ENCODE assay signal across 3 cellular contexts in the genomic region with DNA sequence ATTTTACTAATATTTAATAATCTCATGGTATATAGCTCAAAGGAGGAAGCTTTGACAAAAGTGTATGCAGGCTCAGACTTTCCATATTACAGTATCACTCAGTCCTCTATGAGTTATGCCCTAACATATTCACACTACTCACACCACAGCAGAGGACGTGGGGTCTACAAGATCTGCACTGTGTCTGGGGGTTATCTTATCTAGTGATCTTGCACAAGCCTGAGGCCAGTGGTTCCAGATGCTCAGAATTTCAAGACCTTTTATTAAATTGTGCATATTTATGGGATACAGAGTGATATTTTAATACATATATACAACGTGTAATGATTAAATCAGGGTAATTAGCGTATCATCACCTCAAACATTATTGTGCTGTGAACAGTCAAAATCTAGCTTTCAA.
"Had no signal": no experiment of that assay in that cellular context is flagged by ENCODE, and none has a peak within 500 bp of the region (broad histone marks: within the 10 kb centered on the region; RNA-seq: fewer than 3 reads in every experiment).

No MANE protein-coding gene starts in this region.

- ATAC-seq: GM12878 had no signal

- H3K4me3 ChIP-seq: GM12878 had no signal

- DNase-seq: GDM1, GF-D8 had no signal
